1 cellular context compared by ENCODE assay signal in the genomic region with DNA sequence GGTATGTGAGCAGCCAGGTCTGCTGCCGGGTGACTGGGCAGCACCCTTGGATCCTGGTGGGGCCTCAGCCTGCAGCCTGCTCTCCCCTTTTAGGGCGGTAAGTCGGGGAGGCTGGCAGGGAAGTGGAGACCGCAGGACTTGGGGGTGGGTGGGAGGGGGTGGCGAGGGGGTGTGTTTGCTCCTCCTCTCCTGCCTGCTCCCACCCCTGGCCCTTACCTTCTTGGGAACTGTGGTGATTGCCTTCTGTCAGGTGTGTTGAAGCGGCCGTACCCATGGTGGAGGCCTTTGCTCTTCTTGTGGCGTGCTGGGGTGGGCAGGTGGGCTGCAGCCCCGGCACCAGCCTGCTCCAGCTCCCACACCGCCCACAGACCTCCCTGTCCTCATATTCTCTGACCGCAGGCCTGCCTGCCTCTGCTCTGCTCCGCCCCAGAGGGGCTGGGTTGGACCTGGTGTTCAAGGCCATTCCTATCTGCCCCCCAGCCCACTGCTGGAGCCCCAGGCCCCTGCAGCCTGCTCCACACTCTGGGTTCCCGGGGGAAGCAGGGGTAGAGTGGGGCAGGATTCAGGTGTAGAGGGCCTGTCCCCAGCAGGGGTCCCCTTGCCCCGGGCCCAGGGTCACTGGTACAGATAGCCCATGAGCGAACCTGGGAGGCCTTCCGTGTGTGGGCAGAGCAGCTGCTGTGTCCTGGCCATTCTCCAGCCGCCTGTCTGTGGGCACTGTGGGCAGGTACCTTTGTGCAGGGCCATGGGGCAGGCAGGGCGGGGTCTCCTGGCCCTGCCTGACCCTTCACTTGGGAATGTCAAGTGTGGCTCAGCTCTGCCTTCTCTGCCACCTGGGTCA.
TF ChIP-seq lines count a peak whose summit lies in the region.

No MANE protein-coding gene starts in this region.

TF ChIP-seq in HepG2, 621 proteins besides CTCF, POLR2A, EP300 and RAD21 (continued from another document and continues in another):
- TF ChIP-seq, protein P1, sequence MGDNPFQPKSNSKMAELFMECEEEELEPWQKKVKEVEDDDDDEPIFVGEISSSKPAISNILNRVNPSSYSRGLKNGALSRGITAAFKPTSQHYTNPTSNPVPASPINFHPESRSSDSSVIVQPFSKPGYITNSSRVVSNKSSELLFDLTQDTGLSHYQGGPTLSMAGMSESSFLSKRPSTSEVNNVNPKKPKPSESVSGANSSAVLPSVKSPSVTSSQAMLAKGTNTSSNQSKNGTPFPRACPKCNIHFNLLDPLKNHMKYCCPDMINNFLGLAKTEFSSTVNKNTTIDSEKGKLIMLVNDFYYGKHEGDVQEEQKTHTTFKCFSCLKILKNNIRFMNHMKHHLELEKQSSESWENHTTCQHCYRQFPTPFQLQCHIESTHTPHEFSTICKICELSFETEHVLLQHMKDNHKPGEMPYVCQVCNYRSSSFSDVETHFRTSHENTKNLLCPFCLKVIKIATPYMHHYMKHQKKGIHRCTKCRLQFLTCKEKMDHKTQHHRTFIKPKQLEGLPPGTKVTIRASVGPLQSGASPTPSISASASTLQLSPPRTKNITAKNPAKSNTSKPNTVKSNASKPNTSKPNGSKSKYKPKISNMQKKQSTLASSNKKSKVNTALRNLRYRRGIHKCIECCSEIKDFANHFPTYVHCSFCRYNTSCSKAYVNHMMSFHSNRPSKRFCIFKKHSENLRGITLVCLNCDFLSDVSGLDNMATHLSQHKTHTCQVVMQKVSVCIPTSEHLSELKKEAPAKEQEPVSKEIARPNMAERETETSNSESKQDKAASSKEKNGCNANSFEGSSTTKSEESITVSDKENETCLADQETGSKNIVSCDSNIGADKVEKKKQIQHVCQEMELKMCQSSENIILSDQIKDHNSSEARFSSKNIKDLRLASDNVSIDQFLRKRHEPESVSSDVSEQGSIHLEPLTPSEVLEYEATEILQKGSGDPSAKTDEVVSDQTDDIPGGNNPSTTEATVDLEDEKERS (CRISPR knock-in tag; IDR thresholded peaks at IDR 0.05) = no peak
- TF ChIP-seq TAF15 (IDR thresholded peaks at IDR 0.05; ENCODE audit: low read depth, low read length, poor library complexity, severe bottlenecking) (no peak), ZNF639 (CRISPR knock-in tag; conservative IDR thresholded peaks at IDR 0.05) (no peak; the same call in 1 of the 2 replicates), ZNF788 (CRISPR knock-in tag; IDR thresholded peaks at IDR 0.05; ENCODE audit: borderline replicate concordance) (peak; percentile 60; the same call in 1 of the 2 replicates), FOXP1 (IDR thresholded peaks at IDR 0.05) (no peak), FOXP1 (CRISPR knock-in tag; IDR thresholded peaks at IDR 0.05) (0 out of 2 replicates have a peak, but pooled peaks have one; percentile 4), EHMT2 (IDR thresholded peaks at IDR 0.05; ENCODE audit: borderline replicate concordance, low read depth, low read length) (no peak), SRSF9 (IDR thresholded peaks at IDR 0.05; ENCODE audit: borderline replicate concordance, insufficient read depth, low read depth, low read length, poor library complexity, severe bottlenecking) (no peak), REXO4 (CRISPR knock-in tag; IDR thresholded peaks at IDR 0.05; ENCODE audit: borderline replicate concordance) (no peak), MAFF (IDR thresholded peaks at IDR 0.05; ENCODE audit: low read depth, low read length) (no peak), SALL2 (CRISPR knock-in tag; IDR thresholded peaks at IDR 0.05) (no peak), ZNF296 (CRISPR knock-in tag; conservative IDR thresholded peaks at IDR 0.05) (no peak; the same call in 1 of the 2 replicates), RBFOX2 (IDR thresholded peaks at IDR 0.05; ENCODE audit: low read depth, low read length) (peak; percentile 71), ZNF552 (CRISPR knock-in tag; IDR thresholded peaks at IDR 0.05; ENCODE audit: borderline replicate concordance) (peak; percentile 26; the same call in 1 of the 2 replicates), KAT7 (CRISPR knock-in tag; IDR thresholded peaks at IDR 0.05; ENCODE audit: borderline replicate concordance) (no peak), PCBP2 (optimal IDR thresholded peaks at IDR 0.05; ENCODE audit: low read depth, low read length, poor library complexity, severe bottlenecking) (no peak), ZNF713 (CRISPR knock-in tag; IDR thresholded peaks at IDR 0.05) (no peak), THAP11 (CRISPR knock-in tag; IDR thresholded peaks at IDR 0.05) (peak; percentile 43), ZSCAN20 (CRISPR knock-in tag; IDR thresholded peaks at IDR 0.05; ENCODE audit: borderline replicate concordance) (no peak), ATM (IDR thresholded peaks at IDR 0.05; ENCODE audit: borderline replicate concordance) (no peak), ZNF253 (CRISPR knock-in tag; IDR thresholded peaks at IDR 0.05; ENCODE audit: borderline replicate concordance) (0 out of 2 replicates have a peak, but pooled peaks have one; percentile 28), LBX2 (CRISPR knock-in tag; IDR thresholded peaks at IDR 0.05; ENCODE audit: borderline replicate concordance) (no peak), KLF16 (CRISPR knock-in tag; IDR thresholded peaks at IDR 0.05) (0 out of 4 replicates have a peak, but pooled peaks of 1 of the 2 experiments have one; percentile 36), ZC3H13 (CRISPR knock-in tag; IDR thresholded peaks at IDR 0.05) (no peak), ZNF558 (CRISPR knock-in tag; IDR thresholded peaks at IDR 0.05; ENCODE audit: borderline replicate concordance) (no peak), NR1H2 (CRISPR knock-in tag; IDR thresholded peaks at IDR 0.05; ENCODE audit: borderline replicate concordance, low read depth) (no peak), RAD51 (IDR thresholded peaks at IDR 0.05; ENCODE audit: borderline replicate concordance) (no peak), MYNN (CRISPR knock-in tag; IDR thresholded peaks at IDR 0.05; ENCODE audit: low read depth) (no peak), ZSCAN30 (CRISPR knock-in tag; IDR thresholded peaks at IDR 0.05) (no peak), SRSF4 (IDR thresholded peaks at IDR 0.05; ENCODE audit: low read depth, low read length, poor library complexity, severe bottlenecking) (no peak), ZNF839 (CRISPR knock-in tag; IDR thresholded peaks at IDR 0.05; ENCODE audit: borderline replicate concordance) (no peak), PHF5A (CRISPR knock-in tag; IDR thresholded peaks at IDR 0.05; ENCODE audit: low read depth, unreplicated experiment) (no peak), SAP130 (CRISPR knock-in tag; IDR thresholded peaks at IDR 0.05; ENCODE audit: low read depth) (peak; percentile 73), ZFAT (CRISPR knock-in tag; conservative IDR thresholded peaks at IDR 0.05) (no peak), ZNF564 (CRISPR knock-in tag; IDR thresholded peaks at IDR 0.05) (peak; percentile 22), ATF7-NPFF (CRISPR knock-in tag; IDR thresholded peaks at IDR 0.05; ENCODE audit: low read depth) (peak; percentile 29; the same call in 1 of the 2 replicates), POLR2AphosphoS5 (IDR thresholded peaks at IDR 0.05; ENCODE audit: low read depth, low read length) (peak; percentile 90), SP5 (CRISPR knock-in tag; IDR thresholded peaks at IDR 0.05; ENCODE audit: borderline replicate concordance, low read depth) (peak; percentile 99), ATF3 (CRISPR knock-in tag; IDR thresholded peaks at IDR 0.05) (no peak; the same call in 1 of the 2 replicates)
- TF ChIP-seq, protein P2, sequence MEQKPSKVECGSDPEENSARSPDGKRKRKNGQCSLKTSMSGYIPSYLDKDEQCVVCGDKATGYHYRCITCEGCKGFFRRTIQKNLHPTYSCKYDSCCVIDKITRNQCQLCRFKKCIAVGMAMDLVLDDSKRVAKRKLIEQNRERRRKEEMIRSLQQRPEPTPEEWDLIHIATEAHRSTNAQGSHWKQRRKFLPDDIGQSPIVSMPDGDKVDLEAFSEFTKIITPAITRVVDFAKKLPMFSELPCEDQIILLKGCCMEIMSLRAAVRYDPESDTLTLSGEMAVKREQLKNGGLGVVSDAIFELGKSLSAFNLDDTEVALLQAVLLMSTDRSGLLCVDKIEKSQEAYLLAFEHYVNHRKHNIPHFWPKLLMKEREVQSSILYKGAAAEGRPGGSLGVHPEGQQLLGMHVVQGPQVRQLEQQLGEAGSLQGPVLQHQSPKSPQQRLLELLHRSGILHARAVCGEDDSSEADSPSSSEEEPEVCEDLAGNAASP (CRISPR knock-in tag; IDR thresholded peaks at IDR 0.05; ENCODE audit: borderline replicate concordance) = peak; percentile 89
- TF ChIP-seq, protein P3, sequence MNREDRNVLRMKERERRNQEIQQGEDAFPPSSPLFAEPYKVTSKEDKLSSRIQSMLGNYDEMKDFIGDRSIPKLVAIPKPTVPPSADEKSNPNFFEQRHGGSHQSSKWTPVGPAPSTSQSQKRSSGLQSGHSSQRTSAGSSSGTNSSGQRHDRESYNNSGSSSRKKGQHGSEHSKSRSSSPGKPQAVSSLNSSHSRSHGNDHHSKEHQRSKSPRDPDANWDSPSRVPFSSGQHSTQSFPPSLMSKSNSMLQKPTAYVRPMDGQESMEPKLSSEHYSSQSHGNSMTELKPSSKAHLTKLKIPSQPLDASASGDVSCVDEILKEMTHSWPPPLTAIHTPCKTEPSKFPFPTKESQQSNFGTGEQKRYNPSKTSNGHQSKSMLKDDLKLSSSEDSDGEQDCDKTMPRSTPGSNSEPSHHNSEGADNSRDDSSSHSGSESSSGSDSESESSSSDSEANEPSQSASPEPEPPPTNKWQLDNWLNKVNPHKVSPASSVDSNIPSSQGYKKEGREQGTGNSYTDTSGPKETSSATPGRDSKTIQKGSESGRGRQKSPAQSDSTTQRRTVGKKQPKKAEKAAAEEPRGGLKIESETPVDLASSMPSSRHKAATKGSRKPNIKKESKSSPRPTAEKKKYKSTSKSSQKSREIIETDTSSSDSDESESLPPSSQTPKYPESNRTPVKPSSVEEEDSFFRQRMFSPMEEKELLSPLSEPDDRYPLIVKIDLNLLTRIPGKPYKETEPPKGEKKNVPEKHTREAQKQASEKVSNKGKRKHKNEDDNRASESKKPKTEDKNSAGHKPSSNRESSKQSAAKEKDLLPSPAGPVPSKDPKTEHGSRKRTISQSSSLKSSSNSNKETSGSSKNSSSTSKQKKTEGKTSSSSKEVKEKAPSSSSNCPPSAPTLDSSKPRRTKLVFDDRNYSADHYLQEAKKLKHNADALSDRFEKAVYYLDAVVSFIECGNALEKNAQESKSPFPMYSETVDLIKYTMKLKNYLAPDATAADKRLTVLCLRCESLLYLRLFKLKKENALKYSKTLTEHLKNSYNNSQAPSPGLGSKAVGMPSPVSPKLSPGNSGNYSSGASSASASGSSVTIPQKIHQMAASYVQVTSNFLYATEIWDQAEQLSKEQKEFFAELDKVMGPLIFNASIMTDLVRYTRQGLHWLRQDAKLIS (CRISPR knock-in tag; IDR thresholded peaks at IDR 0.05) = no peak
- TF ChIP-seq, protein P4, sequence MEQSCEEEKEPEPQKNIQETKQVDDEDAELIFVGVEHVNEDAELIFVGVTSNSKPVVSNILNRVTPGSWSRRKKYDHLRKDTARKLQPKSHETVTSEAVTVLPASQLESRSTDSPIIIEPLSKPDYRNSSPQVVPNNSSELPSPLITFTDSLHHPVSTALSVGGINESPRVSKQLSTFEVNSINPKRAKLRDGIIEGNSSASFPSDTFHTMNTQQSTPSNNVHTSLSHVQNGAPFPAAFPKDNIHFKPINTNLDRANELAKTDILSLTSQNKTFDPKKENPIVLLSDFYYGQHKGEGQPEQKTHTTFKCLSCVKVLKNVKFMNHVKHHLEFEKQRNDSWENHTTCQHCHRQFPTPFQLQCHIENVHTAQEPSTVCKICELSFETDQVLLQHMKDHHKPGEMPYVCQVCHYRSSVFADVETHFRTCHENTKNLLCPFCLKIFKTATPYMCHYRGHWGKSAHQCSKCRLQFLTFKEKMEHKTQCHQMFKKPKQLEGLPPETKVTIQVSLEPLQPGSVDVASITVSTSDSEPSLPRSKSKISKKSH (CRISPR knock-in tag; IDR thresholded peaks at IDR 0.05; ENCODE audit: borderline replicate concordance) = peak; percentile 45; the same call in 1 of the 2 replicates
- TF ChIP-seq, protein P5, sequence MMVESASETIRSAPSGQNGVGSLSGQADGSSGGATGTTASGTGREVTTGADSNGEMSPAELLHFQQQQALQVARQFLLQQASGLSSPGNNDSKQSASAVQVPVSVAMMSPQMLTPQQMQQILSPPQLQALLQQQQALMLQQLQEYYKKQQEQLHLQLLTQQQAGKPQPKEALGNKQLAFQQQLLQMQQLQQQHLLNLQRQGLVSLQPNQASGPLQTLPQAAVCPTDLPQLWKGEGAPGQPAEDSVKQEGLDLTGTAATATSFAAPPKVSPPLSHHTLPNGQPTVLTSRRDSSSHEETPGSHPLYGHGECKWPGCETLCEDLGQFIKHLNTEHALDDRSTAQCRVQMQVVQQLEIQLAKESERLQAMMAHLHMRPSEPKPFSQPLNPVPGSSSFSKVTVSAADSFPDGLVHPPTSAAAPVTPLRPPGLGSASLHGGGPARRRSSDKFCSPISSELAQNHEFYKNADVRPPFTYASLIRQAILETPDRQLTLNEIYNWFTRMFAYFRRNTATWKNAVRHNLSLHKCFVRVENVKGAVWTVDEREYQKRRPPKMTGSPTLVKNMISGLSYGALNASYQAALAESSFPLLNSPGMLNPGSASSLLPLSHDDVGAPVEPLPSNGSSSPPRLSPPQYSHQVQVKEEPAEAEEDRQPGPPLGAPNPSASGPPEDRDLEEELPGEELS (CRISPR knock-in tag; IDR thresholded peaks at IDR 0.05) = peak; percentile 29; the same call in 1 of the 2 replicates
- TF ChIP-seq, protein P6, sequence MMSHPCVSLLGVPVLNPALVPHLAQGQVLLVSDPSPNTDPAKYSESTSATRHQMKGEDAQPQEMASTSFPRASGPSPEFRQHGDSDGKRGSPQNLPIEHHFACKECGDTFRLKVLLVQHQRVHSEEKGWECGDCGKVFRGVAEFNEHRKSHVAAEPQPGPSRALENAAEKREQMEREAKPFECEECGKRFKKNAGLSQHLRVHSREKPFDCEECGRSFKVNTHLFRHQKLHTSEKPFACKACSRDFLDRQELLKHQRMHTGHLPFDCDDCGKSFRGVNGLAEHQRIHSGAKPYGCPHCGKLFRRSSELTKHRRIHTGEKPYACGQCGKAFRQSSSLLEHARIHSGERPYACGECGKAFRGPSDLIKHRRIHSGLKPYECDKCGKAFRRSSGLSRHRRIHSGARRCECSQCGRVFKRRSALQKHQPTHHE (CRISPR knock-in tag; IDR thresholded peaks at IDR 0.05; ENCODE audit: borderline replicate concordance) = no peak
